Comparison of ENCODE assay signal across 20 cellular contexts in genomic region chr2:64950226-64951160, GRCh38. TPM values are rescaled to one million over a fixed set of nuclear protein-coding genes. Genes with fewer than 3 reads are reported as not detected.
DNase-seq lines count a peak whose midpoint lies in the region; ATAC-seq, FAIRE-seq and TF ChIP-seq lines count a peak whose summit lies in the region.
"Had no signal": no experiment of that assay in that cellular context is flagged by ENCODE, and none has a peak within 500 bp of the region (broad histone marks: within the 10 kb centered on the region; RNA-seq: fewer than 3 reads in every experiment).

No MANE protein-coding gene starts in this region.

- no peaks in the 10 kb centered on the region for H3K36me3 ChIP-seq in bronchial epithelial cell (ENCODE audit: control insufficient read depth, insufficient read depth, low read length)
- no peaks in the 10 kb centered on the region for H3K36me3 ChIP-seq in right lobe of liver
- H3K36me3 ChIP-seq: ovary, vagina had no signal

- ATAC-seq in right lobe of liver: peak in 3 of 4 donors; percentile 59 to 73 (median 67)
- no peak for ATAC-seq in activated naive CD4-positive, alpha-beta T cell treated with anti-CD3 and anti-CD28 coated beads, Interleukin-2, amount 50 U/mL, for 72 hours
- ATAC-seq: activated T-cell treated with anti-CD3 and anti-CD28 coated beads, Interleukin-2, amount 50 U/mL, for 72 hours; naive thymus-derived CD4-positive, alpha-beta T cell; PC-3 had no signal

- intact Hi-C loops in right lobe of liver (cut with DNase I): no loop called here

- TF ChIP-seq POLR2A in right lobe of liver (IDR thresholded peaks at IDR 0.05): no peak

- H3K9me3 Mint-ChIP-seq in activated naive CD4-positive, alpha-beta T cell treated with anti-CD3 and anti-CD28 coated beads, Interleukin-2, amount 50 U/mL, for 72 hours: peaks cover 0 to 3% of the 10 kb centered on the region in 2 donors
- H3K9me3 Mint-ChIP-seq: activated T-cell treated with anti-CD3 and anti-CD28 coated beads, Interleukin-2, amount 50 U/mL, for 72 hours; immature natural killer cell had no signal

- H3K36me3 Mint-ChIP-seq in activated naive CD4-positive, alpha-beta T cell treated with anti-CD3 and anti-CD28 coated beads, Interleukin-2, amount 50 U/mL, for 72 hours: peaks cover 11 to 12% of the 10 kb centered on the region in 2 donors
- H3K36me3 Mint-ChIP-seq: immature natural killer cell had no signal

- TF ChIP-seq CTCF in bronchial epithelial cell (IDR thresholded peaks at IDR 0.05; ENCODE audit: insufficient read depth, low read length, severe bottlenecking) (no peak), right lobe of liver (IDR thresholded peaks at IDR 0.05) (no peak), GM10266 (IDR thresholded peaks at IDR 0.05; ENCODE audit: control insufficient read depth, insufficient read depth, low read depth, missing control alignments) (no peak)

- WGBS in right lobe of liver (ENCODE audit: insufficient coverage, low coverage, low lambda C conversion rate, missing lambda C conversion rate): 47% methylated on average over 14 of the region's 14 CpGs

- H3K4me1 ChIP-seq in right lobe of liver: peaks cover 0 to 6% (median 0%) of the 10 kb centered on the region in 4 donors

- H3K27me3 ChIP-seq in bronchial epithelial cell (ENCODE audit: control insufficient read depth, insufficient read depth, low read length) (peaks cover 2% of the 10 kb centered on the region), right lobe of liver (no peaks in the 10 kb centered on the region)
- H3K27me3 ChIP-seq: ovary, vagina had no signal

- no peak for FAIRE-seq in bronchial epithelial cell (lab: Jason Lieb, UNC)

- DNase-seq in M059J (ENCODE audit: low read depth) (peak; percentile 72), bronchial epithelial cell (ENCODE audit: low read depth) (peak; percentile 97), right lobe of liver (no peak), CD1c-positive myeloid dendritic cell (ENCODE audit: extremely low spot score) (no peak), GM10266 (ENCODE audit: extremely low spot score) (no peak)
- no peak for DNase-seq in activated naive CD4-positive, alpha-beta T cell treated with anti-CD3 and anti-CD28 coated beads, Interleukin-2, amount 50 U/mL, for 72 hours (ENCODE audit: low spot score in 2 of 2)
- DNase-seq in activated effector memory CD4-positive, alpha-beta T cell treated with Interleukin-2 at 50 U/mL for 16 hours: no peak
- DNase-seq: activated CD8-positive, alpha-beta memory T cell treated with anti-CD3 and anti-CD28 coated beads for 24 hours; activated T-cell treated with anti-CD3 and anti-CD28 coated beads, Interleukin-2, amount 50 U/mL, for 72 hours; dermis blood vessel endothelial cell; DND-41; immature natural killer cell; naive thymus-derived CD4-positive, alpha-beta T cell; NCI-H2029; NCI-H524; ovary; PC-3 had no signal

- no peaks in the 10 kb centered on the region for H3K9me3 ChIP-seq in right lobe of liver
- H3K9me3 ChIP-seq: ovary, vagina had no signal

- H3K4me3 ChIP-seq in GM08714 (ENCODE audit: low read length) (peak overlapping the region; percentile 8; the same call in 1 of the 2 replicates), bronchial epithelial cell (ENCODE audit: low read depth, low read length) (no peak overlapping the region), right lobe of liver (no peak overlapping the region)
- H3K4me3 ChIP-seq: ovary, vagina had no signal

- H3K27ac ChIP-seq in right lobe of liver: no peak overlapping the region
- H3K27ac ChIP-seq: ovary, vagina had no signal

- no peak overlapping the region for H3K27ac Mint-ChIP-seq in activated naive CD4-positive, alpha-beta T cell treated with anti-CD3 and anti-CD28 coated beads, Interleukin-2, amount 50 U/mL, for 72 hours
- H3K27ac Mint-ChIP-seq: activated T-cell treated with anti-CD3 and anti-CD28 coated beads, Interleukin-2, amount 50 U/mL, for 72 hours; T-helper 2 cell treated with Interferon-gamma antibody and Interleukin-4, amounts not matched to agents 5 μg/mL and 100 μg/mL, for 36 hours had no signal

RNA-seq across cellular contexts. Expression of gene SLC1A4, which starts 38.7 kb away (rescaled TPM):
- total RNA-seq in M059J (2014; rRNA removed; shearing (Covaris generic)): 11.8 and 15.4 TPM in 2 replicates
- total RNA-seq in bronchial epithelial cell: 22.1 and 26.3 TPM in 2 replicates
- 10 to 100 TPM in 4 of 6 experiments, 1 to 10 TPM in 2; 7.2 to 21.7 (median 12.4) TPM for total RNA-seq in right lobe of liver
- 10 to 100 TPM in 1 of 2 donors, 1 to 10 TPM in 1; 4.1 to 16.9 TPM for total RNA-seq in activated naive CD4-positive, alpha-beta T cell treated with anti-CD3 and anti-CD28 coated beads, Interleukin-2, amount 50 U/mL, for 72 hours

Comparison
In these comparisons a context has a peak if more than half of its experiments do, and no peak if none do; other contexts are left out.
1. DNase-seq: peak in M059J (single experiment) and bronchial epithelial cell (single experiment); none in right lobe of liver (0 of 3), CD1c-positive myeloid dendritic cell (single experiment), activated naive CD4-positive, alpha-beta T cell treated with anti-CD3 and anti-CD28 coated beads, Interleukin-2, amount 50 U/mL, for 72 hours (0 of 2), GM10266 (single experiment) and activated effector memory CD4-positive, alpha-beta T cell treated with Interleukin-2 at 50 U/mL for 16 hours (single experiment).
2. ATAC-seq: peak in right lobe of liver (3 of 4); none in activated naive CD4-positive, alpha-beta T cell treated with anti-CD3 and anti-CD28 coated beads, Interleukin-2, amount 50 U/mL, for 72 hours (0 of 2).